Comparison of ENCODE assay signal across 9 cellular contexts in the genomic region with DNA sequence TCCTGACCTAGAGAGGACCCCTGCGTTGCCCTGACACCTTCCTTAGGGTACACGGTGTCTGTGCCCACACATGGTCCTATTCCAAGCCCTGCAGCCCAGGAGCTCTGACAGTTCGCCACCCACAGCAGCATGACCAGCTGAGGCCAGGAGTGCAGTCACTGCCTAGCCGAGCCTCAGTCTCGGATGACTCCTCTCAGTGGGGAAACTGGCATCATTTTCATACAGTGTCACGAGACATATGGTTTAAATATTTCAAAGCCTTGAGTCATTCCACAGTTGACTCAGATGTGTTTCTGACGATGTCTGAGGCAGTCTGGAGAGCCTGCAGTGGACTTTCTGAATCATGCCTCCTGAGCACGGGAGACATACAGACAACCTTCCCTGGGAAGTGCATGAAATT.
DNase-seq lines count a peak whose midpoint lies in the region; ATAC-seq, FAIRE-seq and TF ChIP-seq lines count a peak whose summit lies in the region.
"Had no signal": no experiment of that assay in that cellular context is flagged by ENCODE, and none has a peak within 500 bp of the region (broad histone marks: within the 10 kb centered on the region; RNA-seq: fewer than 3 reads in every experiment).

No MANE protein-coding gene starts in this region.

- intact Hi-C loops in GM12878 (cut with micrococcal nuclease; ENCODE audit: unreplicated experiment), result no loop called here

- FAIRE-seq in GM12878 (lab: Jason Lieb, UNC), result no peak

- H3K4me2 ChIP-seq in GM12878 (ENCODE audit: control insufficient read depth, insufficient read depth), result no peak overlapping the region
- no peak overlapping the region for H3K4me2 ChIP-seq in GM23338

- H3K27ac ChIP-seq in GM12878 (ENCODE audit: control insufficient read depth, insufficient read depth) (no peak overlapping the region), GM23338 (ENCODE audit: low read depth) (no peak overlapping the region)

- POLR2A ChIA-PET in GM12878 (lab: Charles Lee), result no interaction called here

- H4K20me1 ChIP-seq in GM12878 (ENCODE audit: control insufficient read depth, insufficient read depth), result no peaks in the 10 kb centered on the region
- no peaks in the 10 kb centered on the region for H4K20me1 ChIP-seq in GM23338 (replicated peaks; ENCODE audit: insufficient read depth)

- TF ChIP-seq CTCF in GM12878 (IDR thresholded peaks at IDR 0.05 in 2 of 3, conservative IDR thresholded peaks at IDR 0.05 in 1 of 3; ENCODE audit: control insufficient read depth in 2 of 3, extremely low read depth in 1 of 3, insufficient read depth in 1 of 3, low read depth in 3 of 3, low read length in 3 of 3) (no peak), GM23338 (conservative IDR thresholded peaks at IDR 0.05; ENCODE audit: low read depth in 2 of 2) (no peak)

- BruUV-seq in GM12878 (replicated peaks; lab: Mats Ljungman, UMichigan), result no TSS peak

- H3K9ac ChIP-seq in GM12878 (ENCODE audit: control insufficient read depth, insufficient read depth, low read length), result no peak overlapping the region

- H3K4me3 Mint-ChIP-seq in GM23338, result no peak overlapping the region
- H3K4me3 Mint-ChIP-seq: brain had no signal

- CTCF ChIA-PET in GM12878 (lab: Yijun Ruan, JAX), result no interaction called here

- H3K36me3 Mint-ChIP-seq in GM23338 (ENCODE audit: low read depth), result no peaks in the 10 kb centered on the region; the same call in 2 of the 3 replicates

- ATAC-seq in HG03442 (IDR thresholded peaks at IDR 0.05; ENCODE audit: unreplicated experiment) (peak; percentile 71), GM12878 (peak; percentile 63), GM18907 (IDR thresholded peaks at IDR 0.05; ENCODE audit: unreplicated experiment) (no peak), GM23338 (no peak)

- H3K9me3 Mint-ChIP-seq in GM23338, result no peaks in the 10 kb centered on the region; the same call in 1 of the 3 replicates

- H3K79me2 ChIP-seq in GM12878 (ENCODE audit: control insufficient read depth, insufficient read depth, low read length) (no peaks in the 10 kb centered on the region), GM23338 (replicated peaks; ENCODE audit: insufficient read depth) (no peaks in the 10 kb centered on the region)

- H3K9me2 ChIP-seq in GM23338 (ENCODE audit: insufficient read depth), result peaks cover 3% of the 10 kb centered on the region; the same call in 1 of the 2 replicates

- no peak for TF ChIP-seq RAD21 in GM12878 (IDR thresholded peaks at IDR 0.05; ENCODE audit: insufficient read depth, low read depth, low read length)

- no peak for TF ChIP-seq EP300 in GM12878 (IDR thresholded peaks at IDR 0.05; ENCODE audit: borderline replicate concordance in 1 of 2, control insufficient read depth in 1 of 2, low read depth in 2 of 2, low read length in 2 of 2)

- no peaks in the 10 kb centered on the region for H3K36me3 ChIP-seq in GM12878 (ENCODE audit: control insufficient read depth in 2 of 2, insufficient read depth in 2 of 2, low read length in 1 of 2)
- H3K36me3 ChIP-seq in GM23338 (ENCODE audit: insufficient read depth), result no peaks in the 10 kb centered on the region

- H2AFZ ChIP-seq in GM12878 (ENCODE audit: control insufficient read depth, low read depth, low read length) (no peak overlapping the region), GM23338 (no peak overlapping the region)

- H3K27me3 Mint-ChIP-seq in GM23338 (ENCODE audit: insufficient read depth, low read depth, poor library complexity), result peaks cover 10% of the 10 kb centered on the region
- H3K27me3 Mint-ChIP-seq: brain had no signal

- RAD21 ChIA-PET in GM12878 (lab: Charles Lee; ENCODE audit: unreplicated experiment), result no interaction called here

- in situ Hi-C loops in Caki2 (cut with HindIII; ENCODE audit: low pct_unique_long_range_greater_than_20kb, low sequenced_read_pairs), result no loop called here
- in situ Hi-C loops in GM12878 (cut with MboI), result no loop called here

- H3K4me1 Mint-ChIP-seq in GM23338, result peaks cover 5% of the 10 kb centered on the region; the same call in 2 of the 3 replicates

- H3K27me3 ChIP-seq in GM12878 (replicated peaks in 1 of 2; ENCODE audit: control insufficient read depth in 2 of 2, insufficient read depth in 2 of 2, low read length in 1 of 2), result peaks cover 3 to 4% of the 10 kb centered on the region in 2 experiments; a peak in 3 of 4 replicates
- no peaks in the 10 kb centered on the region for H3K27me3 ChIP-seq in GM23338 (ENCODE audit: insufficient read depth)

- SMC1A ChIA-PET in GM12878 (lab: Charles Lee; ENCODE audit: uncharacterized antibody, unreplicated experiment), result no interaction called here

- peak; percentile 85 for DNase-seq in Caki2 (ENCODE audit: low read depth)
- peak; percentile 15 for DNase-seq in GM12878 (ENCODE audit: low read depth, low spot score)
- DNase-seq in pulmonary artery endothelial cell (ENCODE audit: low read depth, low spot score), result peak; percentile 7
- no peak for DNase-seq in RPMI8226
- DNase-seq in GM23338 (ENCODE audit: low spot score), result no peak
- DNase-seq in NCI-H1417 (lab: John Stamatoyannopoulos, UW), result no peak

- H3F3A ChIP-seq in GM23338 (replicated peaks; ENCODE audit: low read depth), result no peaks in the 10 kb centered on the region

- no peaks in the 10 kb centered on the region; the same call in 1 of the 2 replicates for H3K4me1 ChIP-seq in GM12878 (ENCODE audit: control insufficient read depth, insufficient read depth, low read length)
- H3K4me1 ChIP-seq in GM23338 (ENCODE audit: insufficient read depth), result no peaks in the 10 kb centered on the region

- no peak for TF ChIP-seq POLR2A in GM12878 (IDR thresholded peaks at IDR 0.05; ENCODE audit: low read depth, low read length)

- 0% methylated on average over 7 of the region's 8 CpGs for WGBS in GM12878 (ENCODE audit: insufficient coverage, insufficient replicate concordance, low lambda C conversion rate, missing lambda C conversion rate)

- no peaks in the 10 kb centered on the region for H3K9me3 ChIP-seq in GM12878 (replicated peaks; ENCODE audit: control insufficient read depth, insufficient read depth, low read length)

- H3K4me3 ChIP-seq in GM12878 (no peak overlapping the region), GM23338 (no peak overlapping the region)

- no peak overlapping the region for H3K27ac Mint-ChIP-seq in GM23338

TF ChIP-seq in GM12878, 131 proteins besides CTCF, POLR2A, EP300 and RAD21:
- TF ChIP-seq KLF5 (IDR thresholded peaks at IDR 0.05; ENCODE audit: partially characterized antibody) (no peak), DPF2 (IDR thresholded peaks at IDR 0.05) (no peak), RB1 (IDR thresholded peaks at IDR 0.05; ENCODE audit: borderline replicate concordance) (no peak), BHLHE40 (IDR thresholded peaks at IDR 0.05; ENCODE audit: borderline replicate concordance in 1 of 2, low read depth in 2 of 2, low read length in 1 of 2) (peak in 1 of 2 experiments; percentile 59; a peak in 2 of 4 replicates), POU2F2 (IDR thresholded peaks at IDR 0.05; ENCODE audit: borderline replicate concordance, low read depth, low read length) (0 out of 3 replicates have a peak, but pooled peaks have one; percentile 28), JUNB (IDR thresholded peaks at IDR 0.05) (no peak)

TF ChIP-seq in GM23338, 12 proteins besides CTCF, POLR2A, EP300 and RAD21:
- TF ChIP-seq ZNF331 (CRISPR knock-in tag; IDR thresholded peaks at IDR 0.05; ENCODE audit: low read depth) (no peak), ETS1 (IDR thresholded peaks at IDR 0.05) (no peak), CREB1 (CRISPR knock-in tag; IDR thresholded peaks at IDR 0.05; ENCODE audit: low read depth) (no peak), REST (IDR thresholded peaks at IDR 0.05; ENCODE audit: unreplicated experiment) (no peak), NANOG (IDR thresholded peaks at IDR 0.05; ENCODE audit: borderline replicate concordance) (no peak)

Comparison
In these comparisons a context has a peak if more than half of its experiments do, and no peak if none do; other contexts are left out.
1. DNase-seq: peak in Caki2 (single experiment), GM12878 (single experiment) and pulmonary artery endothelial cell (single experiment); none in RPMI8226 (single experiment), GM23338 (single experiment) and NCI-H1417 (0 of 3).
2. ATAC-seq: peak in HG03442 (single experiment) and GM12878 (single experiment); none in GM18907 (single experiment) and GM23338 (single experiment).